In the genomic region with DNA sequence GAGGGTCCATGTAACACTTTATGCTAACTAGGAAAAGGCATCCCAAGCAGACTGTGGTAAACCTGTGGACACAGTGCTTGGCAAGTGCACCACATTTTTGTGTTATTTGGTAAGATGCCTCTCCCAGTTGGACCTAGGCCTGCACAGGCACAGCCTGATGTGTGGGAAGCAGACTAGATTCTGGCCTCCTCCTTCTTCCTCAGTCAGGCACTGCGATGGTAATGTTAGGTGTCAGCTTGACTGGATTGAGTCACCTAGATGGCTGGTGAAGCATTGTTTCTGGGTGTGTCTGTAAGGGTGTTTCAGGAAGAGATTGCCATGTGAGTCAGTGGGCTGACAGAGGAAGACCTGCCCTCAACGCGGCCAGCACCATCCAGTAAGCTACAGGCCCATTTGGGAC, we compare ENCODE assay signal across 15 cellular contexts. TPM values are rescaled to one million over a fixed set of nuclear protein-coding genes. Genes with fewer than 3 reads are reported as not detected.
DNase-seq lines count a peak whose midpoint lies in the region; ATAC-seq and TF ChIP-seq lines count a peak whose summit lies in the region.
"Had no signal": no experiment of that assay in that cellular context is flagged by ENCODE, and none has a peak within 500 bp of the region (broad histone marks: within the 10 kb centered on the region; RNA-seq: fewer than 3 reads in every experiment).

No MANE protein-coding gene starts in this region.

- no peaks in the 10 kb centered on the region for H3K27me3 ChIP-seq in Caco-2 (replicated peaks; ENCODE audit: control insufficient read depth, insufficient read depth, low read length)
- H3K27me3 ChIP-seq in Karpas-422 (ENCODE audit: low read length), result no peaks in the 10 kb centered on the region

- no peak for TF ChIP-seq CTCF in astrocyte of the cerebellum (IDR thresholded peaks at IDR 0.05; ENCODE audit: low read depth, low read length, missing control alignments)
- no peak for TF ChIP-seq CTCF in fibroblast of the aortic adventitia (IDR thresholded peaks at IDR 0.05; ENCODE audit: insufficient read depth, low read length)
- no peak for TF ChIP-seq CTCF in Caco-2 (IDR thresholded peaks at IDR 0.05; ENCODE audit: insufficient read depth in 1 of 2, low read depth in 1 of 2, low read length in 1 of 2, severe bottlenecking in 1 of 2, unreplicated experiment in 1 of 2)

- H3K9me3 ChIP-seq in Caco-2 (no peaks in the 10 kb centered on the region), Karpas-422 (ENCODE audit: low read length) (no peaks in the 10 kb centered on the region)

- H3K9ac ChIP-seq in Karpas-422 (ENCODE audit: low read length), result no peak overlapping the region

- H3K36me3 Mint-ChIP-seq in Caco-2 (ENCODE audit: insufficient read depth, unreplicated experiment), result no peaks in the 10 kb centered on the region
- H3K36me3 Mint-ChIP-seq: activated CD8-positive, alpha-beta memory T cell treated with anti-CD3 and anti-CD28 coated beads, Interleukin-2, amount 10 ng/mL, durations not matched to agents 7 days and 5 days; immature natural killer cell had no signal

- no peak for ATAC-seq in HG02981 (IDR thresholded peaks at IDR 0.05; ENCODE audit: unreplicated experiment)
- ATAC-seq: activated CD8-positive, alpha-beta memory T cell treated with anti-CD3 and anti-CD28 coated beads, Interleukin-2, amount 10 ng/mL, durations not matched to agents 7 days and 5 days had no signal

- H3K27ac ChIP-seq in skin epidermis, result peak overlapping the region in 20 of 21 experiments; percentile 58 to 88 (median 72)
- H3K27ac ChIP-seq in Karpas-422 (ENCODE audit: low read length), result no peak overlapping the region
- H3K27ac ChIP-seq: SK-N-MC had no signal

- intact Hi-C loops in Caco-2 (cut with micrococcal nuclease; ENCODE audit: unreplicated experiment), result no loop called here

- H3K36me3 ChIP-seq in Caco-2 (ENCODE audit: control insufficient read depth, insufficient read depth, low read length) (no peaks in the 10 kb centered on the region), Karpas-422 (ENCODE audit: insufficient read depth, low read length) (no peaks in the 10 kb centered on the region)

- CTCF ChIA-PET in Caco-2 (lab: Charles Lee), result no interaction called here

- H3K4me1 Mint-ChIP-seq in Caco-2 (ENCODE audit: low read depth, unreplicated experiment), result no peaks in the 10 kb centered on the region
- H3K4me1 Mint-ChIP-seq: activated CD8-positive, alpha-beta memory T cell treated with anti-CD3 and anti-CD28 coated beads, Interleukin-2, amount 10 ng/mL, durations not matched to agents 7 days and 5 days; B cell; immature natural killer cell had no signal

- no peak overlapping the region for H2AFZ ChIP-seq in Karpas-422 (ENCODE audit: low read length)

- peaks cover 9% of the 10 kb centered on the region for H3K9me3 Mint-ChIP-seq in Caco-2 (ENCODE audit: unreplicated experiment)
- H3K9me3 Mint-ChIP-seq: immature natural killer cell had no signal

- no peak overlapping the region for H3K4me3 Mint-ChIP-seq in Caco-2 (ENCODE audit: unreplicated experiment)
- H3K4me3 Mint-ChIP-seq: activated CD8-positive, alpha-beta memory T cell treated with anti-CD3 and anti-CD28 coated beads, Interleukin-2, amount 10 ng/mL, durations not matched to agents 7 days and 5 days; B cell; immature natural killer cell had no signal

- no peaks in the 10 kb centered on the region for H3K79me2 ChIP-seq in Karpas-422 (ENCODE audit: low read length)

- peak; percentile 32 for DNase-seq in ELR (ENCODE audit: low read depth)
- DNase-seq in astrocyte of the cerebellum (ENCODE audit: low read depth), result peak; percentile 81
- DNase-seq in fibroblast of the aortic adventitia (ENCODE audit: low read depth), result peak; percentile 90
- DNase-seq in Caco-2, result no peak
- DNase-seq in Karpas-422, result no peak
- no peak for DNase-seq in T-helper 1 cell
- DNase-seq: activated CD8-positive, alpha-beta memory T cell treated with anti-CD3 and anti-CD28 coated beads, Interleukin-2, amount 10 ng/mL, durations not matched to agents 7 days and 5 days; DMS79 treated with DMSO at 0.1 percent for 48 hours; immature natural killer cell; Kasumi-1; NCI-H187 treated with DMSO at 0.1 percent for 48 hours had no signal

- H4K20me1 ChIP-seq in Karpas-422 (ENCODE audit: insufficient read depth, low read depth, low read length), result no peaks in the 10 kb centered on the region

- H3K27me3 Mint-ChIP-seq in Caco-2 (ENCODE audit: insufficient read depth, unreplicated experiment), result peaks cover 3% of the 10 kb centered on the region
- H3K27me3 Mint-ChIP-seq: activated CD8-positive, alpha-beta memory T cell treated with anti-CD3 and anti-CD28 coated beads, Interleukin-2, amount 10 ng/mL, durations not matched to agents 7 days and 5 days had no signal

- no peaks in the 10 kb centered on the region for H3K4me1 ChIP-seq in Caco-2
- no peaks in the 10 kb centered on the region for H3K4me1 ChIP-seq in Karpas-422 (ENCODE audit: low read length)

- POLR2A ChIA-PET in Caco-2 (lab: Charles Lee), result no interaction called here

- H3K4me2 ChIP-seq in Karpas-422 (ENCODE audit: low read depth, low read length, poor library complexity, severe bottlenecking), result no peak overlapping the region

- no peaks in the 10 kb centered on the region for H3K9me2 ChIP-seq in Karpas-422 (replicated peaks; ENCODE audit: insufficient read depth, low read length)

- H3K27ac Mint-ChIP-seq in Caco-2 (ENCODE audit: unreplicated experiment), result no peak overlapping the region
- H3K27ac Mint-ChIP-seq: activated CD8-positive, alpha-beta memory T cell treated with anti-CD3 and anti-CD28 coated beads, Interleukin-2, amount 10 ng/mL, durations not matched to agents 7 days and 5 days; B cell; immature natural killer cell had no signal

- BruUV-seq in Caco-2 (replicated peaks; lab: Mats Ljungman, UMichigan), result no TSS peak

- in situ Hi-C loops in astrocyte of the cerebellum (cut with HindIII; ENCODE audit: low sequenced_read_pairs), result no loop called here

- H3K4me3 ChIP-seq in astrocyte of the cerebellum (ENCODE audit: low read depth, low read length) (no peak overlapping the region), fibroblast of the aortic adventitia (ENCODE audit: low read depth, low read length) (no peak overlapping the region), skin epidermis (no peak overlapping the region), Caco-2 (ENCODE audit: low read depth, low read length) (no peak overlapping the region), Karpas-422 (ENCODE audit: low read length) (no peak overlapping the region)
- H3K4me3 ChIP-seq: SK-N-MC had no signal

RNA-seq across cellular contexts. Expression of gene RHOJ, which starts 25.3 kb away (rescaled TPM):
- total RNA-seq in fibroblast of the aortic adventitia (ENCODE audit: low replicate concordance) (7.4 and 13.5 TPM in 2 replicates), Caco-2 (2022) (not detected in 2 replicates)
- total RNA-seq in Karpas-422 (2014; rRNA removed; shearing (Covaris generic); ENCODE audit: low replicate concordance), result not detected in 2 replicates
- total RNA-seq: activated CD8-positive, alpha-beta memory T cell treated with anti-CD3 and anti-CD28 coated beads, Interleukin-2, amount 10 ng/mL, durations not matched to agents 7 days and 5 days; B cell had no signal

Comparison
In these comparisons a context has a peak if more than half of its experiments do, and no peak if none do; other contexts are left out.
1. DNase-seq: peak in ELR (single experiment), astrocyte of the cerebellum (single experiment) and fibroblast of the aortic adventitia (single experiment); none in Caco-2 (0 of 2), Karpas-422 (single experiment) and T-helper 1 cell (0 of 5).